Comparison of ENCODE assay signal across 8 cellular contexts in genomic region chr19:1261863-1262686, GRCh38. TPM values are rescaled to one million over a fixed set of nuclear protein-coding genes. Genes with fewer than 3 reads are reported as not detected.
A peak's percentile ranks its signal among the peaks of the same experiment; 100 is the strongest.
DNase-seq lines count a peak whose midpoint lies in the region; ATAC-seq and TF ChIP-seq lines count a peak whose summit lies in the region.

No MANE protein-coding gene starts in this region.

- H3K27me3 ChIP-seq in BE2C, result peaks cover under 1% of the 10 kb centered on the region; the same call in 1 of the 2 replicates
- peaks cover 1% of the 10 kb centered on the region for H3K27me3 ChIP-seq in HUES64 (ENCODE audit: insufficient read depth, low read length)
- H3K27me3 ChIP-seq in heart right ventricle, result no peaks in the 10 kb centered on the region
- no peaks in the 10 kb centered on the region for H3K27me3 ChIP-seq in rectal smooth muscle tissue (ENCODE audit: control insufficient read depth, insufficient read depth, low read length)

- H3K9ac ChIP-seq in HUES64 (ENCODE audit: low read depth, low read length) (peak overlapping the region; percentile 72), rectal smooth muscle tissue (ENCODE audit: low read length) (peak overlapping the region; percentile 69)

- CTCF ChIA-PET in activated naive CD4-positive, alpha-beta T cell treated with anti-CD3 and anti-CD28 coated beads, Interleukin-2, amount 10 ng/mL, durations not matched to agents 7 days and 5 days (lab: Charles Lee), result interaction anchor here (2.7 kb wide), 1 partner anchor 18 kb away, joined by 18 read pairs; no protein-coding TSS in a partner anchor

- DNase-seq in BE2C (no peak), heart right ventricle (peak; percentile 64 to 67), HuH-7 (ENCODE audit: low spot score) (no peak), MV-4-11 (lab: John Stamatoyannopoulos, UW) (no peak), NCI-H1694 treated with DMSO at 0.1 percent for 48 hours (lab: John Stamatoyannopoulos, UW) (no peak)
- DNase-seq in activated naive CD4-positive, alpha-beta T cell treated with anti-CD3 and anti-CD28 coated beads, Interleukin-2, amount 10 ng/mL, durations not matched to agents 7 days and 5 days, result no peak

- H3K27ac Mint-ChIP-seq in activated naive CD4-positive, alpha-beta T cell treated with anti-CD3 and anti-CD28 coated beads, Interleukin-2, amount 10 ng/mL, durations not matched to agents 7 days and 5 days, result peak overlapping the region; percentile 95

- H3K9me3 ChIP-seq in BE2C, result no peaks in the 10 kb centered on the region
- H3K9me3 ChIP-seq in HUES64 (ENCODE audit: insufficient read depth, low read depth, low read length), result no peaks in the 10 kb centered on the region
- no peaks in the 10 kb centered on the region for H3K9me3 ChIP-seq in heart right ventricle

- no peaks in the 10 kb centered on the region for H3K9me3 Mint-ChIP-seq in activated naive CD4-positive, alpha-beta T cell treated with anti-CD3 and anti-CD28 coated beads, Interleukin-2, amount 10 ng/mL, durations not matched to agents 7 days and 5 days

- H3K27me3 Mint-ChIP-seq in activated naive CD4-positive, alpha-beta T cell treated with anti-CD3 and anti-CD28 coated beads, Interleukin-2, amount 10 ng/mL, durations not matched to agents 7 days and 5 days, result peaks cover under 1% of the 10 kb centered on the region

- H3K36me3 Mint-ChIP-seq in activated naive CD4-positive, alpha-beta T cell treated with anti-CD3 and anti-CD28 coated beads, Interleukin-2, amount 10 ng/mL, durations not matched to agents 7 days and 5 days, result peaks cover 18% of the 10 kb centered on the region

- H3K36me3 ChIP-seq in BE2C (peaks cover 10% of the 10 kb centered on the region), HUES64 (ENCODE audit: insufficient read depth, low read length) (peaks cover 20% of the 10 kb centered on the region), heart right ventricle (peaks cover 0 to 23% (median 12%) of the 10 kb centered on the region in 9 donors), rectal smooth muscle tissue (ENCODE audit: control insufficient read depth, insufficient read depth, low read length) (no peaks in the 10 kb centered on the region)

- peak in 6 of 8 donors; percentile 0 to 15 (median 4) for ATAC-seq in heart right ventricle

- intact Hi-C loops in heart right ventricle (cut with DNase I), result no loop called here

- H3K4me3 Mint-ChIP-seq in activated naive CD4-positive, alpha-beta T cell treated with anti-CD3 and anti-CD28 coated beads, Interleukin-2, amount 10 ng/mL, durations not matched to agents 7 days and 5 days, result peak overlapping the region; percentile 94

- 36% methylated on average over 27 of the region's 28 CpGs for WGBS in HUES64
- 26 to 30% methylated on average over 26 to 27 of the region's 28 CpGs for WGBS in heart right ventricle, 2 donors

- peaks cover 68% of the 10 kb centered on the region for H3K4me1 Mint-ChIP-seq in activated naive CD4-positive, alpha-beta T cell treated with anti-CD3 and anti-CD28 coated beads, Interleukin-2, amount 10 ng/mL, durations not matched to agents 7 days and 5 days

- TF ChIP-seq CTCF in BE2C (IDR thresholded peaks at IDR 0.05; ENCODE audit: low read depth, low read length) (no peak), heart right ventricle (IDR thresholded peaks at IDR 0.05) (no peak)

- H3K27ac ChIP-seq in HUES64 (ENCODE audit: low read depth, low read length) (peak overlapping the region; percentile 89), heart right ventricle (peak overlapping the region; percentile 60 to 100 (median 96)), rectal smooth muscle tissue (ENCODE audit: low read depth, low read length) (peak overlapping the region; percentile 76)

- peaks cover 50% of the 10 kb centered on the region for H3K4me1 ChIP-seq in BE2C
- peaks cover 30% of the 10 kb centered on the region for H3K4me1 ChIP-seq in HUES64 (ENCODE audit: insufficient read depth, low read length)
- peaks cover 44 to 84% (median 77%) of the 10 kb centered on the region in 9 donors for H3K4me1 ChIP-seq in heart right ventricle
- peaks cover 21% of the 10 kb centered on the region for H3K4me1 ChIP-seq in rectal smooth muscle tissue (ENCODE audit: control insufficient read depth, insufficient read depth, low read length)

- H3K4me3 ChIP-seq in BE2C (ENCODE audit: low read depth, low read length) (peak overlapping the region; percentile 71), HUES64 (ENCODE audit: low read length) (peak overlapping the region; percentile 89), heart right ventricle (peak overlapping the region in 9 of 10 donors; percentile 0 to 96 (median 69)), rectal smooth muscle tissue (ENCODE audit: low read length) (peak overlapping the region; percentile 62)

RNA-seq across cellular contexts. Expression of gene CIRBP, which starts 7.1 kb away (rescaled TPM):
- polyA plus RNA-seq in BE2C (2012; ENCODE audit: insufficient read depth, insufficient read length, low read depth), result 385 TPM
- 162 TPM for polyA plus RNA-seq in HUES64 (2013, experiment 1 of 2)
- 166 TPM for polyA plus RNA-seq in HUES64 (2013, experiment 2 of 2)
- total RNA-seq in heart right ventricle, result 100 to 1,000 TPM; 227 to 356 (median 280) TPM
- polyA plus RNA-seq in heart right ventricle, result 100 to 1,000 TPM; 180 to 344 TPM

RNA-seq across cellular contexts. Expression of gene FAM174C, which starts 13.3 kb away (rescaled TPM):
- polyA plus RNA-seq in BE2C (2012; ENCODE audit: insufficient read depth, insufficient read length, low read depth), result 224 TPM
- 31.0 TPM for polyA plus RNA-seq in HUES64 (2013, experiment 1 of 2)
- 30.9 TPM for polyA plus RNA-seq in HUES64 (2013, experiment 2 of 2)
- total RNA-seq in heart right ventricle, result 10 to 100 TPM in 7 of 10 donors, 1 to 10 TPM in 3; 8.2 to 19.0 (median 12.7) TPM
- polyA plus RNA-seq in heart right ventricle, result 10 to 100 TPM; 40.2 to 70.2 TPM

RNA-seq across cellular contexts. Expression of gene MIDN, which starts 13.7 kb away (rescaled TPM):
- 186 TPM for polyA plus RNA-seq in BE2C (2012; ENCODE audit: insufficient read depth, insufficient read length, low read depth)
- 116 TPM for polyA plus RNA-seq in HUES64 (2013, experiment 1 of 2)
- 108 TPM for polyA plus RNA-seq in HUES64 (2013, experiment 2 of 2)
- total RNA-seq in heart right ventricle, result 100 to 1,000 TPM in 2 of 10 donors, 10 to 100 TPM in 8; 45.9 to 236 (median 68.5) TPM
- polyA plus RNA-seq in heart right ventricle, result 10 to 100 TPM; 22.7 to 48.6 TPM

RNA-seq across cellular contexts. Expression of gene ATP5F1D, which starts 20.5 kb away (rescaled TPM):
- 658 TPM for polyA plus RNA-seq in BE2C (2012; ENCODE audit: insufficient read depth, insufficient read length, low read depth)
- 131 TPM for polyA plus RNA-seq in HUES64 (2013, experiment 1 of 2)
- polyA plus RNA-seq in HUES64 (2013, experiment 2 of 2), result 132 TPM
- 100 to 1,000 TPM; 491 to 770 (median 553) TPM for total RNA-seq in heart right ventricle
- 1,000 to 10,000 TPM in 1 of 2 donors, 100 to 1,000 TPM in 1; 821 to 2,879 TPM for polyA plus RNA-seq in heart right ventricle

RNA-seq across cellular contexts. Expression of gene EFNA2, which starts 23.6 kb away (rescaled TPM):
- polyA plus RNA-seq in BE2C (2012; ENCODE audit: insufficient read depth, insufficient read length, low read depth), result 2.7 TPM
- polyA plus RNA-seq in HUES64 (2013, experiment 1 of 2), result 7.6 TPM
- polyA plus RNA-seq in HUES64 (2013, experiment 2 of 2), result 12.2 TPM
- under 1 TPM in 1 of 10 donors, not detected in 9; 0.45 TPM for total RNA-seq in heart right ventricle
- polyA plus RNA-seq in heart right ventricle, result under 1 TPM in 1 of 2 donors, not detected in 1; 0.04 TPM

Comparison
In these comparisons a context has a peak if more than half of its experiments do, and no peak if none do; other contexts are left out.
1. DNase-seq: peak in heart right ventricle (2 of 2); none in BE2C (single experiment), activated naive CD4-positive, alpha-beta T cell treated with anti-CD3 and anti-CD28 coated beads, Interleukin-2, amount 10 ng/mL, durations not matched to agents 7 days and 5 days (single experiment), HuH-7 (single experiment), MV-4-11 (single experiment) and NCI-H1694 treated with DMSO at 0.1 percent for 48 hours (single experiment).
2. Peak in every context shown above with its lines, with median percentiles within 50 percentile points of each other: H3K4me3 ChIP-seq and H3K27ac ChIP-seq.